ENCODE assay signal across 1 cellular context in genomic region chr4:85369703-85370380, GRCh38.
TF ChIP-seq lines count a peak whose summit lies in the region.

No MANE protein-coding gene starts in this region.

TF ChIP-seq in GM12878, 131 proteins besides CTCF, POLR2A, EP300 and RAD21 (continued from another document):
- TF ChIP-seq SKIL (IDR thresholded peaks at IDR 0.05; ENCODE audit: low read depth, poor library complexity, severe bottlenecking), result no peak
TF ChIP-seq in GM12878: peak in this region for 0.
